18 cellular contexts compared by ENCODE assay signal in the genomic region with DNA sequence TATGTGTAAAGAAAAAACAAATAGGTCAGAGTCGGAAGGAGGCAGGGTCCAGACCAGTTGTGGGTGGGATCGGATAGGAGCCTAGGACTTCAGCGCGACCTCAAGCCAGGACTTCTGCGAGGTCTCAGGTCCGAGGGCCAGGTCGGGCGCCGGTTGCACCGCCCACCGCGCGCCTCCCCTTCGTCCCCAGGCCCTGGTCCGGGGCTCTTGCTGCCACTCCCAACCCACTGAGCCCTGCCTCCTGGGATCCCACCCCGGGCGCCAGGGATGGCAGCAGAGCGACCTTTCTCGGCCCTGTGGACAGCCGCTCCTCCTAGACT.
A peak's percentile ranks its signal among the peaks of the same experiment; 100 is the strongest.
DNase-seq lines count a peak whose midpoint lies in the region; ATAC-seq lines count a peak whose summit lies in the region.
"Had no signal": no experiment of that assay in that cellular context is flagged by ENCODE, and none has a peak within 500 bp of the region (broad histone marks: within the 10 kb centered on the region; RNA-seq: fewer than 3 reads in every experiment).

No MANE protein-coding gene starts in this region.

- ATAC-seq in GM18498 (IDR thresholded peaks at IDR 0.05; ENCODE audit: unreplicated experiment) (peak; percentile 8), GM21737 (IDR thresholded peaks at IDR 0.05; ENCODE audit: unreplicated experiment) (peak; percentile 5), HG03159 (IDR thresholded peaks at IDR 0.05; ENCODE audit: unreplicated experiment) (peak; percentile 21)

- no peaks in the 10 kb centered on the region for H3K9me3 Mint-ChIP-seq in activated T-cell treated with anti-CD3 and anti-CD28 coated beads, Interleukin-2, amount 50 U/mL, for 24 hours
- H3K9me3 Mint-ChIP-seq: activated CD4-positive, alpha-beta memory T cell treated with anti-CD3 and anti-CD28 coated beads for 36 hours had no signal

- peak; percentile 44 for DNase-seq in iris pigment epithelial cell (ENCODE audit: low read depth)
- DNase-seq in activated T-cell treated with anti-CD3 and anti-CD28 coated beads, Interleukin-2, amount 50 U/mL, for 24 hours: no peak
- no peak for DNase-seq in NCI-H187 (lab: John Stamatoyannopoulos, UW)
- no peak for DNase-seq in GF-D8 (lab: John Stamatoyannopoulos, UW)
- DNase-seq in HuH-7 (ENCODE audit: low spot score): no peak
- DNase-seq: activated CD4-positive, alpha-beta memory T cell treated with anti-CD3 and anti-CD28 coated beads for 36 hours; activated gamma-delta T cell; C1 segment of cervical spinal cord; dermis blood vessel endothelial cell; NCI-H1417; NCI-H2171; NCI-H524 treated with DMSO at 0.1 percent for 48 hours; SK-N-SH; stimulated activated CD4-positive, alpha-beta T cell treated with anti-CD3 and anti-CD28 coated beads, Interleukin-15, amount 100 ng/mL, for 24 hours had no signal

- peaks cover 15% of the 10 kb centered on the region for H3K4me1 Mint-ChIP-seq in activated T-cell treated with anti-CD3 and anti-CD28 coated beads, Interleukin-2, amount 50 U/mL, for 24 hours (ENCODE audit: low read depth)

- H3K4me3 Mint-ChIP-seq in activated T-cell treated with anti-CD3 and anti-CD28 coated beads, Interleukin-2, amount 50 U/mL, for 24 hours: no peak overlapping the region
- H3K4me3 Mint-ChIP-seq: activated CD4-positive, alpha-beta memory T cell treated with anti-CD3 and anti-CD28 coated beads for 36 hours; IgD-negative memory B cell had no signal

- H3K36me3 Mint-ChIP-seq in activated T-cell treated with anti-CD3 and anti-CD28 coated beads, Interleukin-2, amount 50 U/mL, for 24 hours (ENCODE audit: low read depth): no peaks in the 10 kb centered on the region
- H3K36me3 Mint-ChIP-seq: activated CD4-positive, alpha-beta memory T cell treated with anti-CD3 and anti-CD28 coated beads for 36 hours; IgD-negative memory B cell had no signal

- peaks cover 73% of the 10 kb centered on the region for H3K27me3 Mint-ChIP-seq in activated T-cell treated with anti-CD3 and anti-CD28 coated beads, Interleukin-2, amount 50 U/mL, for 24 hours

- H3K27ac Mint-ChIP-seq in activated T-cell treated with anti-CD3 and anti-CD28 coated beads, Interleukin-2, amount 50 U/mL, for 24 hours: no peak overlapping the region
- H3K27ac Mint-ChIP-seq: activated CD4-positive, alpha-beta memory T cell treated with anti-CD3 and anti-CD28 coated beads for 36 hours had no signal
